In the genomic region with DNA sequence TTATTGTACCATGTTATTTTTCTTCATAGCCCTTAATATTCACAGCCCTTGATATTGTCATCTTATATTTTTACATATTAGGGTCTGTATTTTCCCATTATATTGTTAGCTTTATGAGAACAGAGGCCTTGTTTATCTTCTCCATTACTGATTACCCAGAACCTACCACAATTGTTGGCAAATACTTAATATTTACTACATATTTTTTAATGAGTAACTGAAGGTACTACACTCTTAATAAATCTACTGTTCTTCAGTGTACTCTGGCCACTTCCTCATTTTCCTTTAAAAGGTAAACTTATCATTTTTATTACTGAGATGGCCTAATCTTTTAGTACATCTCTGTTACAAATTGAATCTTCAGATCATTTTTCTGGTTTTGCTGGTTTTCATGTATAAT, we compare ENCODE assay signal across 17 cellular contexts.
A peak's percentile ranks its signal among the peaks of the same experiment; 100 is the strongest.
DNase-seq lines count a peak whose midpoint lies in the region; ATAC-seq, FAIRE-seq and TF ChIP-seq lines count a peak whose summit lies in the region.
"Had no signal": no experiment of that assay in that cellular context is flagged by ENCODE, and none has a peak within 500 bp of the region (broad histone marks: within the 10 kb centered on the region; RNA-seq: fewer than 3 reads in every experiment).

No MANE protein-coding gene starts in this region.

- no peaks in the 10 kb centered on the region for H3K79me2 ChIP-seq in K562 (ENCODE audit: control insufficient read depth, insufficient read depth, low read length)
- no peaks in the 10 kb centered on the region for H3K79me2 ChIP-seq in GM23338 (replicated peaks; ENCODE audit: insufficient read depth)

- no peak for FAIRE-seq in K562 (lab: Jason Lieb, UNC)
- FAIRE-seq: GM12878 had no signal

- no peaks in the 10 kb centered on the region for H3K4me1 ChIP-seq in K562 (replicated peaks in 1 of 2; ENCODE audit: control insufficient read depth in 2 of 2, insufficient read depth in 2 of 2, low read length in 2 of 2)
- peaks cover 17% of the 10 kb centered on the region for H3K4me1 ChIP-seq in GM23338 (ENCODE audit: insufficient read depth)
- no peaks in the 10 kb centered on the region for H3K4me1 ChIP-seq in Peyer's patch
- H3K4me1 ChIP-seq: BLaER1 treated with 17β-estradiol and CSF1 and Interleukin-3, amounts not matched to agents 10 nM and 100 nM had no signal

- no peak overlapping the region for H3K4me3 Mint-ChIP-seq in GM23338
- H3K4me3 Mint-ChIP-seq: CD4-positive, CD25-positive, alpha-beta regulatory T cell; HFFc6; IgD-negative memory B cell had no signal

- no peaks in the 10 kb centered on the region for H3K9me2 ChIP-seq in GM23338 (ENCODE audit: insufficient read depth)

- intact Hi-C loops in K562 (cut with micrococcal nuclease) = no loop called here

- H3K9ac ChIP-seq in K562 (ENCODE audit: insufficient read depth in 1 of 2, low read depth in 2 of 2, low read length in 2 of 2) = no peak overlapping the region
- H3K9ac ChIP-seq: BLaER1 treated with 17β-estradiol and CSF1 and Interleukin-3, amounts not matched to agents 10 nM and 100 nM; KMS-11 had no signal

- no peak for DNase-seq in K562 (ENCODE audit: extremely low read depth in 1 of 4, low spot score in 3 of 4)
- DNase-seq in GM23338 (ENCODE audit: low spot score) = no peak
- DNase-seq in Peyer's patch = no peak
- DNase-seq: 8988T; CD4-positive, CD25-positive, alpha-beta regulatory T cell; DMS79; HCEC 1CT; HFFc6; MG63 had no signal

- no peak overlapping the region for H2AFZ ChIP-seq in K562 (ENCODE audit: low read depth, low read length)
- H2AFZ ChIP-seq in GM23338 = no peak overlapping the region

- H4K20me1 ChIP-seq in K562 (replicated peaks; ENCODE audit: control insufficient read depth, insufficient read depth, low read length) (no peaks in the 10 kb centered on the region), GM23338 (replicated peaks; ENCODE audit: insufficient read depth) (no peaks in the 10 kb centered on the region)
- H4K20me1 ChIP-seq: BLaER1 treated with 17β-estradiol and CSF1 and Interleukin-3, amounts not matched to agents 10 nM and 100 nM had no signal

- ATAC-seq in GM18909 (IDR thresholded peaks at IDR 0.05; ENCODE audit: poor library complexity, unreplicated experiment) (peak; percentile 74), HG03354 (IDR thresholded peaks at IDR 0.05; ENCODE audit: poor library complexity, severe bottlenecking, unreplicated experiment) (peak; percentile 91), K562 (no peak), GM23338 (no peak), GM19324 (IDR thresholded peaks at IDR 0.05; ENCODE audit: low FRiP score, unreplicated experiment) (no peak)
- ATAC-seq: GM12878 had no signal

- TF ChIP-seq CTCF in 22Rv1 (IDR thresholded peaks at IDR 0.05) = no peak
- no peak for TF ChIP-seq CTCF in K562 (IDR thresholded peaks at IDR 0.05 in 2 of 3, conservative IDR thresholded peaks at IDR 0.05 in 1 of 3; ENCODE audit: insufficient read depth in 2 of 3, low read depth in 1 of 3, low read length in 3 of 3)
- no peak for TF ChIP-seq CTCF in GM23338 (conservative IDR thresholded peaks at IDR 0.05; ENCODE audit: low read depth in 2 of 2)
- TF ChIP-seq CTCF in Peyer's patch (IDR thresholded peaks at IDR 0.05) = no peak

- no peak overlapping the region for H3K4me3 ChIP-seq in K562
- no peak overlapping the region for H3K4me3 ChIP-seq in GM23338
- H3K4me3 ChIP-seq in Peyer's patch = no peak overlapping the region
- H3K4me3 ChIP-seq: BLaER1 treated with 17β-estradiol and CSF1 and Interleukin-3, amounts not matched to agents 10 nM and 100 nM; GM12878; MG63 had no signal

- no TSS peak for BruUV-seq in K562 (replicated peaks; lab: Mats Ljungman, UMichigan)

- TF ChIP-seq RAD21 in K562 (CRISPR knock-in tag; conservative IDR thresholded peaks at IDR 0.05 in 1 of 2, IDR thresholded peaks at IDR 0.05 in 1 of 2) = no peak

- H3K27ac ChIP-seq in 22Rv1 = peak overlapping the region; percentile 47
- H3K27ac ChIP-seq in K562 (ENCODE audit: extremely low read depth, low read depth, low read length) = no peak overlapping the region
- no peak overlapping the region for H3K27ac ChIP-seq in GM23338 (ENCODE audit: low read depth)
- H3K27ac ChIP-seq in Peyer's patch = no peak overlapping the region
- H3K27ac ChIP-seq: BLaER1 treated with 17β-estradiol and CSF1 and Interleukin-3, amounts not matched to agents 10 nM and 100 nM; KMS-11 had no signal

- peaks cover 8% of the 10 kb centered on the region; the same call in 2 of the 3 replicates for H3K4me1 Mint-ChIP-seq in GM23338
- H3K4me1 Mint-ChIP-seq: CD4-positive, CD25-positive, alpha-beta regulatory T cell; IgD-negative memory B cell had no signal

- no peaks in the 10 kb centered on the region for H3K36me3 ChIP-seq in K562 (ENCODE audit: control insufficient read depth, insufficient read depth, low read length)
- H3K36me3 ChIP-seq in GM23338 (ENCODE audit: insufficient read depth) = no peaks in the 10 kb centered on the region
- H3K36me3 ChIP-seq in Peyer's patch = no peaks in the 10 kb centered on the region
- H3K36me3 ChIP-seq: BLaER1 treated with 17β-estradiol and CSF1 and Interleukin-3, amounts not matched to agents 10 nM and 100 nM; MG63 had no signal

- H3F3A ChIP-seq in GM23338 (replicated peaks; ENCODE audit: low read depth) = no peaks in the 10 kb centered on the region

- H3K27me3 ChIP-seq in K562 (ENCODE audit: control insufficient read depth in 2 of 2, insufficient read depth in 2 of 2, low read length in 2 of 2) = no peaks in the 10 kb centered on the region
- H3K27me3 ChIP-seq in GM23338 (ENCODE audit: insufficient read depth) = no peaks in the 10 kb centered on the region
- H3K27me3 ChIP-seq in Peyer's patch = no peaks in the 10 kb centered on the region
- H3K27me3 ChIP-seq: MG63 had no signal

- in situ Hi-C loops in K562 (cut with MboI) = no loop called here

- TF ChIP-seq POLR2A in K562 (conservative IDR thresholded peaks at IDR 0.05) (no peak), Peyer's patch (IDR thresholded peaks at IDR 0.05) (no peak)

- peaks cover 10% of the 10 kb centered on the region for H3K36me3 Mint-ChIP-seq in GM23338 (ENCODE audit: low read depth)
- H3K36me3 Mint-ChIP-seq: CD4-positive, CD25-positive, alpha-beta regulatory T cell; IgD-negative memory B cell had no signal

- no peaks in the 10 kb centered on the region for H3K27me3 Mint-ChIP-seq in GM23338 (ENCODE audit: insufficient read depth, low read depth, poor library complexity)
- H3K27me3 Mint-ChIP-seq: CD4-positive, CD25-positive, alpha-beta regulatory T cell had no signal

- no peak for TF ChIP-seq EP300 in K562 (IDR thresholded peaks at IDR 0.05; ENCODE audit: low read length)

- H3K9me3 Mint-ChIP-seq in GM23338 = no peaks in the 10 kb centered on the region
- H3K9me3 Mint-ChIP-seq: HFFc6, IgD-negative memory B cell had no signal

- H3K9me3 ChIP-seq in K562 (replicated peaks; ENCODE audit: control insufficient read depth, insufficient read depth, low read depth, low read length) (no peaks in the 10 kb centered on the region), Peyer's patch (no peaks in the 10 kb centered on the region)
- H3K9me3 ChIP-seq: BLaER1 treated with 17β-estradiol and CSF1 and Interleukin-3, amounts not matched to agents 10 nM and 100 nM; MG63 had no signal

- H3K9me1 ChIP-seq in K562 (ENCODE audit: control insufficient read depth, insufficient read depth, low read length) = no peaks in the 10 kb centered on the region

- CTCF ChIA-PET in K562 (lab: Yijun Ruan, JAX; ENCODE audit: low intra/inter-chr PET ratio) = no interaction called here

- POLR2A ChIA-PET in K562 (lab: Yijun Ruan, JAX) = no interaction called here

- no peak overlapping the region for H3K27ac Mint-ChIP-seq in GM23338
- H3K27ac Mint-ChIP-seq: CD4-positive, CD25-positive, alpha-beta regulatory T cell; HFFc6; IgD-negative memory B cell had no signal

- H3K4me2 ChIP-seq in K562 (ENCODE audit: insufficient read depth, low read length) (no peak overlapping the region), GM23338 (no peak overlapping the region)
- H3K4me2 ChIP-seq: BLaER1 treated with 17β-estradiol and CSF1 and Interleukin-3, amounts not matched to agents 10 nM and 100 nM; KMS-11 had no signal

TF ChIP-seq in K562, 482 proteins besides CTCF, POLR2A, EP300 and RAD21:
- TF ChIP-seq GABPB1 (CRISPR knock-in tag; IDR thresholded peaks at IDR 0.05) (no peak), SPI1 (IDR thresholded peaks at IDR 0.05; ENCODE audit: borderline replicate concordance, low read depth, low read length) (peak; percentile 32; the same call in 1 of the 2 replicates)

TF ChIP-seq in GM23338, 12 proteins besides CTCF, POLR2A, EP300 and RAD21 (continues in another document):
- no peak for TF ChIP-seq ZNF114 (CRISPR knock-in tag; IDR thresholded peaks at IDR 0.05)

Comparison
In these comparisons a context has a peak if more than half of its experiments do, and no peak if none do; other contexts are left out.
1. ATAC-seq: peak in GM18909 (single experiment) and HG03354 (single experiment); none in K562 (single experiment), GM23338 (single experiment) and GM19324 (single experiment).